Comparison of ENCODE assay signal across 20 cellular contexts in genomic region chr15:52086001-52086786, GRCh38. TPM values are rescaled to one million over a fixed set of nuclear protein-coding genes. Genes with fewer than 3 reads are reported as not detected.
"Had no signal": no experiment of that assay in that cellular context is flagged by ENCODE, and none has a peak within 500 bp of the region (broad histone marks: within the 10 kb centered on the region; RNA-seq: fewer than 3 reads in every experiment).

No MANE protein-coding gene starts in this region.

- DNase-seq: activated CD4-positive, alpha-beta memory T cell treated with anti-CD3 and anti-CD28 coated beads for 36 hours; activated CD4-positive, alpha-beta T cell treated with anti-CD3 and anti-CD28 coated beads for 48 hours; activated CD4-positive, CD25-positive, alpha-beta regulatory T cell; activated effector memory CD4-positive, alpha-beta T cell treated with Interleukin-2 at 50 U/mL for 16 hours; activated naive CD4-positive, alpha-beta T cell treated with anti-CD3 and anti-CD28 coated beads for 36 hours; activated T-cell treated with anti-CD3 and anti-CD28 coated beads, Interleukin-2, amount 50 U/mL, for 48 hours; amygdala; cortex of kidney; heart left ventricle; left ventricle myocardium superior; natural killer cell; retina; spleen; stimulated activated CD4-positive, alpha-beta T cell treated with anti-CD3 and anti-CD28 coated beads, Interleukin-4, amount 100 ng/mL, for 1 hour; stimulated activated naive CD4-positive, alpha-beta T cell had no signal

- ATAC-seq: heart left ventricle, left ventricle myocardium superior, natural killer cell had no signal

- H3K36me3 ChIP-seq: heart left ventricle, spleen, thoracic aorta, vagina had no signal

- FAIRE-seq: islet of Langerhans had no signal

- H3K4me3 ChIP-seq: heart left ventricle, spleen, thoracic aorta, vagina had no signal

- H3K27me3 ChIP-seq: heart left ventricle, spleen, vagina had no signal

- H3K27ac ChIP-seq: heart left ventricle, spleen, thoracic aorta, vagina had no signal

RNA-seq across cellular contexts. Expression of gene BCL2L10, which starts 26.4 kb away (rescaled TPM):
- total RNA-seq: activated CD4-positive, alpha-beta memory T cell treated with anti-CD3 and anti-CD28 coated beads for 36 hours; activated naive CD4-positive, alpha-beta T cell treated with anti-CD3 and anti-CD28 coated beads for 36 hours; left ventricle myocardium superior; osteoblast; posterior vena cava; thoracic aorta had no signal
- polyA plus RNA-seq: heart left ventricle had no signal
